Comparison of ENCODE assay signal across 26 cellular contexts in genomic region chr7:127948312-127948711, GRCh38.
"Had no signal": no experiment of that assay in that cellular context is flagged by ENCODE, and none has a peak within 500 bp of the region (broad histone marks: within the 10 kb centered on the region; RNA-seq: fewer than 3 reads in every experiment).

No MANE protein-coding gene starts in this region.

- H2AFZ ChIP-seq: parathyroid adenoma had no signal

- H3K36me3 Mint-ChIP-seq: natural killer cell treated with Interleukin-12 subunit alpha and Interleukin-12 subunit beta and Interleukin-15 and Interleukin-18, amount 100 ng/mL, for 72 hours had no signal

- DNase-seq: dermis blood vessel endothelial cell; effector memory CD4-positive, alpha-beta T cell; gastrocnemius medialis; kidney; mucosa of descending colon; naive B cell; right lobe of liver; small intestine; stimulated activated CD4-positive, alpha-beta T cell treated with anti-CD3 and anti-CD28 coated beads, Interleukin-15, amount 100 ng/mL, for 24 hours; stimulated activated CD4-positive, alpha-beta T cell treated with anti-CD3 and anti-CD28 coated beads, Interleukin-2, amount 100 ng/mL, for 48 hours; stimulated activated naive B cell treated with anti-CD40 and anti-IgM and Interleukin-4, amounts not matched to agents 10 μg/mL and 1 μg/mL and 100 μg/mL, for 72 hours; transverse colon; upper lobe of right lung; uterus had no signal

- H3K9me3 Mint-ChIP-seq: memory B cell; mesothelial cell of epicardium; naive B cell; natural killer cell treated with Interleukin-12 subunit alpha and Interleukin-12 subunit beta and Interleukin-15 and Interleukin-18, amount 100 ng/mL, for 72 hours; neural crest cell; stimulated activated naive B cell treated with anti-CD40 and anti-IgM and Interleukin-4, amounts not matched to agents 10 μg/mL and 1 μg/mL and 100 μg/mL, for 72 hours; stimulated activated naive CD8-positive, alpha-beta T cell treated with anti-CD3 and anti-CD28 coated beads, Interleukin-15, Interleukin-2, amounts not matched to agents 100 ng/mL and 50 ng/mL, for 24 hours had no signal

- H3K27ac ChIP-seq: coronary artery, gastrocnemius medialis, neutrophil, parathyroid adenoma, right lobe of liver, suprapubic skin, transverse colon, upper lobe of right lung, uterus had no signal

- H3K9me3 ChIP-seq: gastrocnemius medialis, mucosa of descending colon, neutrophil, right lobe of liver, suprapubic skin, transverse colon, upper lobe of right lung, uterus had no signal

- H3K4me1 ChIP-seq: gastrocnemius medialis, parathyroid adenoma, right lobe of liver, suprapubic skin, transverse colon, uterus had no signal

- H3K9ac ChIP-seq: parathyroid adenoma had no signal

- H3K27me3 Mint-ChIP-seq: memory B cell; naive B cell; natural killer cell treated with Interleukin-12 subunit alpha and Interleukin-12 subunit beta and Interleukin-15 and Interleukin-18, amount 100 ng/mL, for 72 hours; progenitor cell of endocrine pancreas; stimulated activated naive B cell treated with anti-CD40 and anti-IgM and Interleukin-4, amounts not matched to agents 10 μg/mL and 1 μg/mL and 100 μg/mL, for 72 hours; stimulated activated naive CD8-positive, alpha-beta T cell treated with anti-CD3 and anti-CD28 coated beads, Interleukin-15, Interleukin-2, amounts not matched to agents 100 ng/mL and 50 ng/mL, for 24 hours had no signal

- H3K27ac Mint-ChIP-seq: memory B cell; naive B cell; natural killer cell treated with Interleukin-12 subunit alpha and Interleukin-12 subunit beta and Interleukin-15 and Interleukin-18, amount 100 ng/mL, for 72 hours; progenitor cell of endocrine pancreas; stimulated activated naive B cell treated with anti-CD40 and anti-IgM and Interleukin-4, amounts not matched to agents 10 μg/mL and 1 μg/mL and 100 μg/mL, for 72 hours; stimulated activated naive CD8-positive, alpha-beta T cell treated with anti-CD3 and anti-CD28 coated beads, Interleukin-15, Interleukin-2, amounts not matched to agents 100 ng/mL and 50 ng/mL, for 24 hours had no signal

- ATAC-seq: gastrocnemius medialis; left lobe of liver; mucosa of descending colon; natural killer cell treated with Interleukin-12 subunit alpha and Interleukin-12 subunit beta and Interleukin-15 and Interleukin-18, amount 100 ng/mL, for 72 hours; right lobe of liver; stimulated activated naive B cell treated with anti-CD40 and anti-IgM and Interleukin-4, amounts not matched to agents 10 μg/mL and 1 μg/mL and 100 μg/mL, for 72 hours; upper lobe of right lung had no signal

- H3K36me3 ChIP-seq: gastrocnemius medialis, neutrophil, suprapubic skin, transverse colon, upper lobe of right lung, uterus had no signal

- H3K27me3 ChIP-seq: gastrocnemius medialis, neutrophil, right lobe of liver, suprapubic skin, transverse colon, upper lobe of right lung, uterus had no signal

- H3K4me3 ChIP-seq: coronary artery, gastrocnemius medialis, lung, mucosa of descending colon, right lobe of liver, suprapubic skin, transverse colon, upper lobe of right lung, uterus had no signal

- H3K4me3 Mint-ChIP-seq: memory B cell; mesothelial cell of epicardium; naive B cell; natural killer cell treated with Interleukin-12 subunit alpha and Interleukin-12 subunit beta and Interleukin-15 and Interleukin-18, amount 100 ng/mL, for 72 hours; neural crest cell; stimulated activated naive B cell treated with anti-CD40 and anti-IgM and Interleukin-4, amounts not matched to agents 10 μg/mL and 1 μg/mL and 100 μg/mL, for 72 hours; stimulated activated naive CD8-positive, alpha-beta T cell treated with anti-CD3 and anti-CD28 coated beads, Interleukin-15, Interleukin-2, amounts not matched to agents 100 ng/mL and 50 ng/mL, for 24 hours had no signal
